Comparison of ENCODE assay signal across 21 cellular contexts in genomic region chr2:182220318-182220717, GRCh38.
A peak's percentile ranks its signal among the peaks of the same experiment; 100 is the strongest.
DNase-seq lines count a peak whose midpoint lies in the region; ATAC-seq, FAIRE-seq and TF ChIP-seq lines count a peak whose summit lies in the region.
"Had no signal": no experiment of that assay in that cellular context is flagged by ENCODE, and none has a peak within 500 bp of the region (broad histone marks: within the 10 kb centered on the region; RNA-seq: fewer than 3 reads in every experiment).

No MANE protein-coding gene starts in this region.

- H2BK15ac ChIP-seq in neuronal stem cell (ENCODE audit: low read length): no peak overlapping the region

- no peaks in the 10 kb centered on the region for H3K27me3 ChIP-seq in K562 (ENCODE audit: control insufficient read depth in 2 of 2, insufficient read depth in 2 of 2, low read length in 2 of 2)
- H3K27me3 ChIP-seq in neuronal stem cell (ENCODE audit: control insufficient read depth in 3 of 3, insufficient read depth in 3 of 3, low read depth in 1 of 3, low read length in 3 of 3): no peaks in the 10 kb centered on the region

- no peaks in the 10 kb centered on the region for H3K79me1 ChIP-seq in neuronal stem cell (ENCODE audit: low read depth, low read length)

- no peak for FAIRE-seq in K562 (lab: Jason Lieb, UNC)
- FAIRE-seq: A204.1, D721Med, GM19239, H1 had no signal

- H2AK5ac ChIP-seq in neuronal stem cell (ENCODE audit: low read depth, low read length): no peak overlapping the region

- H3K9ac ChIP-seq in K562 (ENCODE audit: insufficient read depth in 1 of 2, low read depth in 2 of 2, low read length in 2 of 2): no peak overlapping the region
- H3K9ac ChIP-seq in neuronal stem cell (ENCODE audit: low read depth, low read length, poor library complexity): no peak overlapping the region

- H3K4ac ChIP-seq in neuronal stem cell (ENCODE audit: low read length): no peak overlapping the region

- no peaks in the 10 kb centered on the region for H3K9me1 ChIP-seq in K562 (ENCODE audit: control insufficient read depth, insufficient read depth, low read length)

- H2AFZ ChIP-seq in K562 (ENCODE audit: low read depth, low read length) (no peak overlapping the region), neuronal stem cell (ENCODE audit: low read length) (peak overlapping the region; percentile 8)

- CTCF ChIA-PET in K562 (lab: Yijun Ruan, JAX; ENCODE audit: low intra/inter-chr PET ratio): no interaction called here

- no peaks in the 10 kb centered on the region for H3K79me2 ChIP-seq in K562 (ENCODE audit: control insufficient read depth, insufficient read depth, low read length)

- no peaks in the 10 kb centered on the region for H3K4me1 Mint-ChIP-seq in natural killer cell treated with Interleukin-12 subunit alpha and Interleukin-12 subunit beta and Interleukin-15 and Interleukin-18, amount 100 ng/mL, for 72 hours (ENCODE audit: low read depth in 2 of 2)
- H3K4me1 Mint-ChIP-seq: CD14-positive monocyte, IgD-negative memory B cell had no signal

- no TSS peak for BruUV-seq in K562 (replicated peaks; lab: Mats Ljungman, UMichigan)

- no peak for ATAC-seq in K562
- no peak for ATAC-seq in HG02759 (IDR thresholded peaks at IDR 0.05; ENCODE audit: unreplicated experiment)
- ATAC-seq in natural killer cell treated with Interleukin-12 subunit alpha and Interleukin-12 subunit beta and Interleukin-15 and Interleukin-18, amount 100 ng/mL, for 72 hours: no peak
- no peak for ATAC-seq in HG02798 (IDR thresholded peaks at IDR 0.05; ENCODE audit: poor library complexity, unreplicated experiment)
- ATAC-seq: CD8-positive, alpha-beta T cell had no signal

- no peak overlapping the region for H3K4me3 Mint-ChIP-seq in natural killer cell treated with Interleukin-12 subunit alpha and Interleukin-12 subunit beta and Interleukin-15 and Interleukin-18, amount 100 ng/mL, for 72 hours
- H3K4me3 Mint-ChIP-seq: CD14-positive monocyte; CD8-positive, alpha-beta T cell; HFFc6; IgD-negative memory B cell had no signal

- no peaks in the 10 kb centered on the region for H3K9me3 ChIP-seq in K562 (replicated peaks; ENCODE audit: control insufficient read depth, insufficient read depth, low read depth, low read length)
- H3K9me3 ChIP-seq in neuronal stem cell (replicated peaks in 1 of 2; ENCODE audit: control insufficient read depth in 2 of 2, insufficient read depth in 1 of 2, low read depth in 1 of 2, low read length in 2 of 2): peaks cover 2 to 13% of the 10 kb centered on the region in 2 donors

- TF ChIP-seq CTCF in K562 (IDR thresholded peaks at IDR 0.05 in 2 of 3, conservative IDR thresholded peaks at IDR 0.05 in 1 of 3; ENCODE audit: insufficient read depth in 2 of 3, low read depth in 1 of 3, low read length in 3 of 3): no peak

- H3K4me3 ChIP-seq in K562: no peak overlapping the region
- H3K4me3 ChIP-seq in neuronal stem cell (ENCODE audit: low read length in 2 of 2): no peak overlapping the region

- no peak for TF ChIP-seq POLR2A in K562 (conservative IDR thresholded peaks at IDR 0.05)

- H3K14ac ChIP-seq in neuronal stem cell (ENCODE audit: low read length): no peak overlapping the region

- H3K36me3 Mint-ChIP-seq in natural killer cell treated with Interleukin-12 subunit alpha and Interleukin-12 subunit beta and Interleukin-15 and Interleukin-18, amount 100 ng/mL, for 72 hours: no peaks in the 10 kb centered on the region
- H3K36me3 Mint-ChIP-seq: CD14-positive monocyte; CD8-positive, alpha-beta T cell; IgD-negative memory B cell had no signal

- no peak overlapping the region for H2BK5ac ChIP-seq in neuronal stem cell (ENCODE audit: low read length)

- no peak overlapping the region for H3K23ac ChIP-seq in neuronal stem cell (ENCODE audit: low read depth, low read length, poor library complexity)

- H4K20me1 ChIP-seq in K562 (replicated peaks; ENCODE audit: control insufficient read depth, insufficient read depth, low read length): no peaks in the 10 kb centered on the region

- TF ChIP-seq EP300 in K562 (IDR thresholded peaks at IDR 0.05; ENCODE audit: low read length): no peak

- TF ChIP-seq RAD21 in K562 (CRISPR knock-in tag; conservative IDR thresholded peaks at IDR 0.05 in 1 of 2, IDR thresholded peaks at IDR 0.05 in 1 of 2): no peak

- no peaks in the 10 kb centered on the region for H3K4me1 ChIP-seq in K562 (replicated peaks in 1 of 2; ENCODE audit: control insufficient read depth in 2 of 2, insufficient read depth in 2 of 2, low read length in 2 of 2)
- peaks cover 2 to 23% of the 10 kb centered on the region in 2 donors for H3K4me1 ChIP-seq in neuronal stem cell (ENCODE audit: control insufficient read depth in 2 of 2, insufficient read depth in 1 of 2, low read depth in 1 of 2, low read length in 2 of 2)

- no peak overlapping the region for H3K18ac ChIP-seq in neuronal stem cell (ENCODE audit: low read length)

- peaks cover 0 to 4% of the 10 kb centered on the region in 2 donors for H3K27me3 Mint-ChIP-seq in natural killer cell treated with Interleukin-12 subunit alpha and Interleukin-12 subunit beta and Interleukin-15 and Interleukin-18, amount 100 ng/mL, for 72 hours
- H3K27me3 Mint-ChIP-seq: IgD-negative memory B cell had no signal

- intact Hi-C loops in K562 (cut with micrococcal nuclease): no loop called here

- POLR2A ChIA-PET in K562 (lab: Yijun Ruan, JAX): no interaction called here

- in situ Hi-C loops in G401 (cut with HindIII; ENCODE audit: low sequenced_read_pairs): no loop called here
- in situ Hi-C loops in K562 (cut with MboI): no loop called here

- no peaks in the 10 kb centered on the region for H3K36me3 ChIP-seq in K562 (ENCODE audit: control insufficient read depth, insufficient read depth, low read length)
- peaks cover 0 to 16% of the 10 kb centered on the region in 2 donors for H3K36me3 ChIP-seq in neuronal stem cell (replicated peaks in 1 of 2; ENCODE audit: control insufficient read depth in 2 of 2, insufficient read depth in 2 of 2, low read length in 2 of 2)

- H2BK120ac ChIP-seq in neuronal stem cell (ENCODE audit: low read depth, low read length): no peak overlapping the region

- H3K9me3 Mint-ChIP-seq in natural killer cell treated with Interleukin-12 subunit alpha and Interleukin-12 subunit beta and Interleukin-15 and Interleukin-18, amount 100 ng/mL, for 72 hours: no peaks in the 10 kb centered on the region
- H3K9me3 Mint-ChIP-seq: CD8-positive, alpha-beta T cell; HFFc6; IgD-negative memory B cell had no signal

- H3K4me2 ChIP-seq in K562 (ENCODE audit: insufficient read depth, low read length) (no peak overlapping the region), neuronal stem cell (ENCODE audit: insufficient read depth, low read length, poor library complexity, severe bottlenecking) (no peak overlapping the region)

- H3K27ac ChIP-seq in K562 (ENCODE audit: extremely low read depth, low read depth, low read length) (no peak overlapping the region), neuronal stem cell (replicated peaks; ENCODE audit: low read length) (no peak overlapping the region)

- DNase-seq in G401 (ENCODE audit: low spot score): peak; percentile 43
- no peak for DNase-seq in K562 (ENCODE audit: extremely low read depth in 1 of 4, low spot score in 3 of 4)
- peak; percentile 4 for DNase-seq in foreskin melanocyte
- no peak for DNase-seq in neuronal stem cell (ENCODE audit: low spot score)
- DNase-seq in natural killer cell treated with Interleukin-12 subunit alpha and Interleukin-12 subunit beta and Interleukin-15 and Interleukin-18, amount 100 ng/mL, for 72 hours (ENCODE audit: low spot score): no peak
- DNase-seq: CD8-positive, alpha-beta T cell; COR-L47; DMS153; DMS79 treated with DMSO at 0.1 percent for 48 hours; EL; GDM1; HCEC 1CT; HFFc6 had no signal

- no peak overlapping the region for H2BK12ac ChIP-seq in neuronal stem cell (ENCODE audit: low read length)

- no peak overlapping the region for H4K8ac ChIP-seq in neuronal stem cell (ENCODE audit: low read depth, low read length)

- no peak overlapping the region for H3K27ac Mint-ChIP-seq in natural killer cell treated with Interleukin-12 subunit alpha and Interleukin-12 subunit beta and Interleukin-15 and Interleukin-18, amount 100 ng/mL, for 72 hours
- H3K27ac Mint-ChIP-seq: CD14-positive monocyte; CD8-positive, alpha-beta T cell; HFFc6; IgD-negative memory B cell had no signal

- no peak overlapping the region for H4K91ac ChIP-seq in neuronal stem cell (ENCODE audit: low read depth, low read length, poor library complexity)

TF ChIP-seq in K562, 482 proteins besides CTCF, POLR2A, EP300 and RAD21:
- TF ChIP-seq CBFB (CRISPR knock-in tag; IDR thresholded peaks at IDR 0.05) (no peak), RFX1 (IDR thresholded peaks at IDR 0.05) (peak; percentile 26; the same call in 1 of the 2 replicates)

Comparison
In these comparisons a context has a peak if more than half of its experiments do, and no peak if none do; other contexts are left out.
1. DNase-seq: peak in G401 (single experiment) and foreskin melanocyte (single experiment); none in K562 (0 of 4), neuronal stem cell (single experiment) and natural killer cell treated with Interleukin-12 subunit alpha and Interleukin-12 subunit beta and Interleukin-15 and Interleukin-18, amount 100 ng/mL, for 72 hours (single experiment).